ENCODE assay signal across 28 cellular contexts in the genomic region with DNA sequence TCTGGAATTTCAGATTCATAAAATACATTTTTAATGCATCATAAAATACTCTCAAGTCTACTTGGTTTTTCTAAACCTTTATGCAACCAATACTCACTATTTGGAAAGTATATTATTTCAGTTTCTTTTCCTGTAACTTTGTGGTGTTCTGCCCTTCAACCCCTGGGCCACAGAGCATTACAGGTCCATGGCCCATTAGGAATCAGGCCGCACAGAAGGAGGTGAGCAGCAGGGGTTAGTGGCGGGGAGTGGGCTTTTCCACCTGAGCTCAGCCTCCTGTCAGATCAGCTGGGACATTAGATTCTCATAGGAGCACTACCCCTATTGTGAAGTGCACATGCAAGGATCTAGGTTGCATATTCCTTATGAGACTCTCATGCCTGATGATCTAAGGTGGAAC.
"Had no signal": no experiment of that assay in that cellular context is flagged by ENCODE, and none has a peak within 500 bp of the region (broad histone marks: within the 10 kb centered on the region; RNA-seq: fewer than 3 reads in every experiment).

No MANE protein-coding gene starts in this region.

- H3K27ac Mint-ChIP-seq: activated CD4-positive, alpha-beta T cell treated with anti-CD3 and anti-CD28 coated beads, Interleukin-2, amount 10 ng/mL, durations not matched to agents 7 days and 5 days; memory B cell; nephron; stimulated activated naive B cell treated with anti-CD40 and anti-IgM and Interleukin-4, amounts not matched to agents 10 μg/mL and 1 μg/mL and 100 μg/mL, for 72 hours; T-cell had no signal

- H3K4me1 ChIP-seq: breast epithelium had no signal

- H3K36me3 ChIP-seq: breast epithelium, neutrophil, ovary, sigmoid colon, thyroid gland, WERI-Rb-1 had no signal

- H3K4me3 ChIP-seq: breast epithelium, ovary, psoas muscle, sigmoid colon, smooth muscle cell, thyroid gland had no signal

- H3K9me3 Mint-ChIP-seq: activated CD4-positive, alpha-beta T cell treated with anti-CD3 and anti-CD28 coated beads, Interleukin-2, amount 10 ng/mL, durations not matched to agents 7 days and 5 days; central memory CD8-positive, alpha-beta T cell; memory B cell; nephron; T-cell had no signal

- H3K4me2 ChIP-seq: smooth muscle cell had no signal

- DNase-seq: activated CD4-positive, alpha-beta T cell treated with anti-CD3 and anti-CD28 coated beads, Interleukin-2, amount 10 ng/mL, durations not matched to agents 7 days and 5 days; activated CD4-positive, CD25-positive, alpha-beta regulatory T cell treated with anti-CD3 and anti-CD28 coated beads, Interleukin-2, amount 50 U/mL, for 72 hours; activated effector memory CD4-positive, alpha-beta T cell treated with Interleukin-2 at 50 U/mL for 16 hours; activated naive CD4-positive, alpha-beta T cell treated with anti-CD3 and anti-CD28 coated beads, Interleukin-2, amount 50 U/mL, for 16 hours; activated T-cell treated with anti-CD3 and anti-CD28 coated beads, Interleukin-2, amount 50 U/mL, for 48 hours; amniotic stem cell; effector memory CD4-positive, alpha-beta T cell; hippocampal formation; ovary; psoas muscle; sigmoid colon; stimulated activated CD4-positive, alpha-beta T cell treated with anti-CD3 and anti-CD28 coated beads, Interleukin-15, amount 100 ng/mL, for 24 hours; stimulated activated naive B cell treated with anti-CD40 and anti-IgM and Interleukin-4, amounts not matched to agents 10 μg/mL and 1 μg/mL and 100 μg/mL, for 72 hours; substantia nigra; T-cell; thyroid gland; WERI-Rb-1 had no signal

- H3K27ac ChIP-seq: neutrophil, ovary, psoas muscle, sigmoid colon, thyroid gland, WERI-Rb-1 had no signal

- H3K27me3 ChIP-seq: breast epithelium, neutrophil, ovary, sigmoid colon, thyroid gland had no signal

- H3K9me3 ChIP-seq: breast epithelium, neutrophil, ovary, psoas muscle, sigmoid colon, thyroid gland had no signal

- FAIRE-seq: colon, endothelial cell of umbilical vein, frontal cortex, TTC549 had no signal

- ATAC-seq: esophagus mucosa; psoas muscle; stimulated activated naive B cell treated with anti-CD40 and anti-IgM and Interleukin-4, amounts not matched to agents 10 μg/mL and 1 μg/mL and 100 μg/mL, for 72 hours; T-cell had no signal

- H3K27me3 Mint-ChIP-seq: activated CD4-positive, alpha-beta T cell treated with anti-CD3 and anti-CD28 coated beads, Interleukin-2, amount 10 ng/mL, durations not matched to agents 7 days and 5 days; central memory CD8-positive, alpha-beta T cell; memory B cell; stimulated activated naive B cell treated with anti-CD40 and anti-IgM and Interleukin-4, amounts not matched to agents 10 μg/mL and 1 μg/mL and 100 μg/mL, for 72 hours; T-cell had no signal

- H3K4me3 Mint-ChIP-seq: activated CD4-positive, alpha-beta T cell treated with anti-CD3 and anti-CD28 coated beads, Interleukin-2, amount 10 ng/mL, durations not matched to agents 7 days and 5 days; central memory CD8-positive, alpha-beta T cell; memory B cell; nephron; stimulated activated naive B cell treated with anti-CD40 and anti-IgM and Interleukin-4, amounts not matched to agents 10 μg/mL and 1 μg/mL and 100 μg/mL, for 72 hours; T-cell had no signal
